Comparison of ENCODE assay signal across 13 cellular contexts in genomic region chr4:76801621-76802545, GRCh38.
DNase-seq lines count a peak whose midpoint lies in the region; ATAC-seq, FAIRE-seq and TF ChIP-seq lines count a peak whose summit lies in the region.
"Had no signal": no experiment of that assay in that cellular context is flagged by ENCODE, and none has a peak within 500 bp of the region (broad histone marks: within the 10 kb centered on the region; RNA-seq: fewer than 3 reads in every experiment).

No MANE protein-coding gene starts in this region.

- DNase-seq in HFFc6 (no peak), endothelial cell (ENCODE audit: low spot score) (peak; percentile 20), left lobe of liver (ENCODE audit: low spot score) (no peak), T1000 (lab: John Stamatoyannopoulos, UW) (no peak), GM19239 (ENCODE audit: insufficient read length, low spot score) (no peak), mesenteric fat pad (ENCODE audit: low spot score) (no peak)
- DNase-seq: activated T-cell treated with anti-CD3 and anti-CD28 coated beads, Interleukin-2, amount 50 U/mL, for 48 hours; COR-L47; NCI-H2029 treated with DMSO at 0.1 percent for 48 hours; PC-3 had no signal

- H3K27me3 Mint-ChIP-seq in HFFc6 (ENCODE audit: insufficient read depth) = peaks cover 3% of the 10 kb centered on the region
- peaks cover 6% of the 10 kb centered on the region for H3K27me3 Mint-ChIP-seq in endothelial cell (ENCODE audit: unreplicated experiment)
- H3K27me3 Mint-ChIP-seq in stimulated activated memory B cell treated with anti-CD40 and anti-IgM and Interleukin-4, amounts not matched to agents 10 μg/mL and 1 μg/mL and 100 μg/mL, for 72 hours = peaks cover 63% of the 10 kb centered on the region

- peaks cover 8% of the 10 kb centered on the region for H3K36me3 Mint-ChIP-seq in HFFc6 (ENCODE audit: low read depth)
- H3K36me3 Mint-ChIP-seq in endothelial cell (ENCODE audit: low read depth, unreplicated experiment) = peaks cover 5% of the 10 kb centered on the region
- no peaks in the 10 kb centered on the region for H3K36me3 Mint-ChIP-seq in stimulated activated memory B cell treated with anti-CD40 and anti-IgM and Interleukin-4, amounts not matched to agents 10 μg/mL and 1 μg/mL and 100 μg/mL, for 72 hours

- H3K9me3 Mint-ChIP-seq in HFFc6 = peaks cover 8% of the 10 kb centered on the region
- no peaks in the 10 kb centered on the region for H3K9me3 Mint-ChIP-seq in endothelial cell (ENCODE audit: unreplicated experiment)
- H3K9me3 Mint-ChIP-seq in stimulated activated memory B cell treated with anti-CD40 and anti-IgM and Interleukin-4, amounts not matched to agents 10 μg/mL and 1 μg/mL and 100 μg/mL, for 72 hours = peaks cover 9% of the 10 kb centered on the region

- H3K27ac Mint-ChIP-seq in HFFc6 = peak overlapping the region; percentile 73; the same call in 1 of the 2 replicates
- H3K27ac Mint-ChIP-seq in endothelial cell (ENCODE audit: unreplicated experiment) = no peak overlapping the region
- H3K27ac Mint-ChIP-seq in stimulated activated memory B cell treated with anti-CD40 and anti-IgM and Interleukin-4, amounts not matched to agents 10 μg/mL and 1 μg/mL and 100 μg/mL, for 72 hours = no peak overlapping the region

- FAIRE-seq in GM19239 (lab: Jason Lieb, UNC) = no peak
- FAIRE-seq: colon had no signal

- H3K4me3 Mint-ChIP-seq in HFFc6 = peak overlapping the region; percentile 41
- peak overlapping the region; percentile 40 for H3K4me3 Mint-ChIP-seq in endothelial cell (ENCODE audit: unreplicated experiment)
- no peak overlapping the region for H3K4me3 Mint-ChIP-seq in stimulated activated memory B cell treated with anti-CD40 and anti-IgM and Interleukin-4, amounts not matched to agents 10 μg/mL and 1 μg/mL and 100 μg/mL, for 72 hours

- TF ChIP-seq CTCF in HFFc6 (IDR thresholded peaks at IDR 0.05) (no peak), endothelial cell (IDR thresholded peaks at IDR 0.05; ENCODE audit: unreplicated experiment) (no peak)

- ATAC-seq in left lobe of liver (peak; percentile 58), HG03196 (IDR thresholded peaks at IDR 0.05; ENCODE audit: unreplicated experiment) (no peak)
- peak; percentile 10 for ATAC-seq in stimulated activated memory B cell treated with anti-CD40 and anti-IgM and Interleukin-4, amounts not matched to agents 10 μg/mL and 1 μg/mL and 100 μg/mL, for 72 hours
- ATAC-seq: PC-3 had no signal

- H3K4me1 Mint-ChIP-seq in HFFc6 (ENCODE audit: low read depth) (peaks cover 53% of the 10 kb centered on the region), endothelial cell (ENCODE audit: unreplicated experiment) (peaks cover 23% of the 10 kb centered on the region)
- H3K4me1 Mint-ChIP-seq in stimulated activated memory B cell treated with anti-CD40 and anti-IgM and Interleukin-4, amounts not matched to agents 10 μg/mL and 1 μg/mL and 100 μg/mL, for 72 hours = no peaks in the 10 kb centered on the region
